14 cellular contexts compared by ENCODE assay signal in genomic region chr21:32463367-32463766, GRCh38. TPM values are rescaled to one million over a fixed set of nuclear protein-coding genes. Genes with fewer than 3 reads are reported as not detected.
A peak's percentile ranks its signal among the peaks of the same experiment; 100 is the strongest.
DNase-seq lines count a peak whose midpoint lies in the region; ATAC-seq, FAIRE-seq and TF ChIP-seq lines count a peak whose summit lies in the region.
"Had no signal": no experiment of that assay in that cellular context is flagged by ENCODE, and none has a peak within 500 bp of the region (broad histone marks: within the 10 kb centered on the region; RNA-seq: fewer than 3 reads in every experiment).

No MANE protein-coding gene starts in this region.

- H3K79me1 ChIP-seq in H9 (ENCODE audit: insufficient read depth, low read depth, low read length, poor library complexity, severe bottlenecking), result no peaks in the 10 kb centered on the region

- H2BK15ac ChIP-seq in H9 (ENCODE audit: low read depth, low read length), result no peak overlapping the region

- no peak overlapping the region for H2BK20ac ChIP-seq in H9 (ENCODE audit: low read depth, low read length, poor library complexity, severe bottlenecking)

- H4K91ac ChIP-seq in H9 (ENCODE audit: insufficient read length, low read depth, low read length), result no peak overlapping the region

- no peak overlapping the region for H3K4me3 Mint-ChIP-seq in H9
- H3K4me3 Mint-ChIP-seq: activated B cell treated with CpG ODN at 0.5 μM for 24 hours had no signal

- TF ChIP-seq CTCF in heart right ventricle (IDR thresholded peaks at IDR 0.05) (no peak), H9 (conservative IDR thresholded peaks at IDR 0.05) (no peak)

- no peak overlapping the region for H3K9ac ChIP-seq in H9 (ENCODE audit: extremely low read depth, insufficient read length, low read length)

- H3K9me3 Mint-ChIP-seq in H9, result peaks cover 0 to 17% of the 10 kb centered on the region in 2 experiments; a peak in 3 of 5 replicates
- H3K9me3 Mint-ChIP-seq: activated B cell treated with CpG ODN at 0.5 μM for 24 hours had no signal

- no peak overlapping the region for H3K4me2 ChIP-seq in H9 (ENCODE audit: insufficient read depth, insufficient read length, low read length)

- no peaks in the 10 kb centered on the region for H3K79me2 ChIP-seq in H9 (ENCODE audit: insufficient read depth, low read length)

- no peaks in the 10 kb centered on the region for H3K23me2 ChIP-seq in H9 (ENCODE audit: insufficient read length, low read depth, low read length, poor library complexity, severe bottlenecking)

- H3K36me3 Mint-ChIP-seq in H9 (ENCODE audit: insufficient read depth in 1 of 3, low read depth in 3 of 3), result peaks cover 0 to 17% (median 7%) of the 10 kb centered on the region in 3 experiments; a peak in 5 of 7 replicates

- no peak overlapping the region for H3K27ac Mint-ChIP-seq in H9
- H3K27ac Mint-ChIP-seq: activated B cell treated with CpG ODN at 0.5 μM for 24 hours had no signal

- no peak overlapping the region for H3K4me3 ChIP-seq in heart right ventricle
- H3K4me3 ChIP-seq: colonic mucosa, skin epidermis had no signal

- no peak for ATAC-seq in heart right ventricle

- no peak for FAIRE-seq in urothelium cell line (lab: Jason Lieb, UNC)
- FAIRE-seq: A204.1 had no signal

- intact Hi-C loops in heart right ventricle (cut with DNase I) (loop anchor here in 1 of 10 donors (5.0 kb wide), 1 partner anchor 156 kb away; no protein-coding TSS in a partner anchor), cardiac septum (cut with DNase I) (no loop called here)

- H3K18ac ChIP-seq in H9 (ENCODE audit: insufficient read length, low read depth, low read length), result no peak overlapping the region

- H3K23ac ChIP-seq in H9 (ENCODE audit: insufficient read length, low read depth, low read length), result no peak overlapping the region

- no peak overlapping the region for H3T11ph ChIP-seq in H9 (ENCODE audit: low read length)

- H2AFZ ChIP-seq in H9 (ENCODE audit: low read length), result no peak overlapping the region

- H2BK120ac ChIP-seq in H9 (ENCODE audit: low read depth, low read length, poor library complexity, severe bottlenecking), result no peak overlapping the region

- H3K4me1 Mint-ChIP-seq in H9, result peaks cover 8 to 16% of the 10 kb centered on the region in 2 experiments
- H3K4me1 Mint-ChIP-seq: activated B cell treated with CpG ODN at 0.5 μM for 24 hours had no signal

- no peaks in the 10 kb centered on the region for H4K20me1 ChIP-seq in H9 (ENCODE audit: control insufficient read depth, insufficient read depth, insufficient read length)

- H2BK12ac ChIP-seq in H9 (ENCODE audit: insufficient read length, low read depth, low read length), result no peak overlapping the region

- H3K36me3 ChIP-seq in heart right ventricle, result peaks cover 0 to 79% (median 38%) of the 10 kb centered on the region in 9 donors
- H3K36me3 ChIP-seq: colonic mucosa had no signal

- no peak overlapping the region for H2BK5ac ChIP-seq in H9 (ENCODE audit: insufficient read length, low read length)

- H3K9me3 ChIP-seq in heart right ventricle (no peaks in the 10 kb centered on the region), H9 (ENCODE audit: control insufficient read depth, low read depth, low read length) (peaks cover 5% of the 10 kb centered on the region)
- H3K9me3 ChIP-seq: colonic mucosa had no signal

- DNase-seq in heart right ventricle, result no peak
- DNase-seq in cardiac septum (ENCODE audit: low spot score), result no peak
- DNase-seq in amniotic epithelial cell (ENCODE audit: low read depth), result peak; percentile 21
- peak; percentile 30 for DNase-seq in hepatic stellate cell (ENCODE audit: low spot score)
- DNase-seq in urothelium cell line (ENCODE audit: low spot score), result peak; percentile 64
- DNase-seq in AG20443 (ENCODE audit: low spot score), result no peak
- DNase-seq in effector CD8-positive, alpha-beta T cell (lab: John Stamatoyannopoulos, UW), result no peak
- no peak for DNase-seq in H9
- DNase-seq: activated B cell treated with CpG ODN at 0.5 μM for 24 hours, colonic mucosa, GF-D8, NCI-H2227 treated with DMSO at 0.1 percent for 48 hours had no signal

- H3K4ac ChIP-seq in H9 (ENCODE audit: low read depth, low read length), result no peak overlapping the region

- no peak overlapping the region for H3K14ac ChIP-seq in H9 (ENCODE audit: insufficient read depth, low read length)

- peaks cover 0 to 20% (median 0%) of the 10 kb centered on the region in 9 donors for H3K4me1 ChIP-seq in heart right ventricle
- no peaks in the 10 kb centered on the region for H3K4me1 ChIP-seq in H9 (ENCODE audit: insufficient read depth, low read length)
- H3K4me1 ChIP-seq: colonic mucosa had no signal

- H3K27me3 Mint-ChIP-seq in H9 (ENCODE audit: low read depth), result no peaks in the 10 kb centered on the region; the same call in 1 of the 2 replicates

- H3K27ac ChIP-seq in heart right ventricle (peak overlapping the region in 6 of 10 donors; percentile 20 to 54 (median 35)), H9 (ENCODE audit: insufficient read length, low read depth, low read length) (no peak overlapping the region)
- H3K27ac ChIP-seq: colonic mucosa had no signal

- no peak overlapping the region for H4K8ac ChIP-seq in H9 (replicated peaks; ENCODE audit: insufficient read length, low read depth, low read length)

- no peak overlapping the region for H2AK5ac ChIP-seq in H9 (ENCODE audit: insufficient read length, low read length)

- no peak overlapping the region for H3K56ac ChIP-seq in H9 (ENCODE audit: insufficient read length, low read depth, low read length)

- H3K27me3 ChIP-seq in heart right ventricle (no peaks in the 10 kb centered on the region), H9 (ENCODE audit: insufficient read depth, low read length) (no peaks in the 10 kb centered on the region)
- H3K27me3 ChIP-seq: colonic mucosa had no signal

- no peak overlapping the region for H4K5ac ChIP-seq in H9 (ENCODE audit: insufficient read length, low read depth, low read length)

- WGBS in heart right ventricle, 2 donors, result 90 to 92% methylated on average over 7 of the region's 7 CpGs
- no CpG with 5 or more reads among the region's 7 CpGs for WGBS in H9 (ENCODE audit: extremely low coverage, insufficient read length, low lambda C conversion rate)

RNA-seq across cellular contexts. Expression of gene EVA1C, which starts 50.9 kb away (rescaled TPM):
- total RNA-seq in heart right ventricle (10 to 100 TPM; 12.1 to 34.9 (median 13.9) TPM), cardiac septum (15.4 TPM), H9 (2021) (0.98 and 1.8 TPM in 2 replicates)
- polyA plus RNA-seq in heart right ventricle, result 10 to 100 TPM; 30.1 to 42.9 TPM

Comparison
In these comparisons a context has a peak if more than half of its experiments do, and no peak if none do; other contexts are left out.
1. DNase-seq: peak in amniotic epithelial cell (single experiment), hepatic stellate cell (single experiment) and urothelium cell line (single experiment); none in heart right ventricle (0 of 2), cardiac septum (single experiment), AG20443 (single experiment), effector CD8-positive, alpha-beta T cell (single experiment) and H9 (single experiment).